Comparison of ENCODE assay signal across 19 cellular contexts in genomic region chr7:6178273-6179029, GRCh38.
DNase-seq lines count a peak whose midpoint lies in the region; ATAC-seq and TF ChIP-seq lines count a peak whose summit lies in the region.
"Had no signal": no experiment of that assay in that cellular context is flagged by ENCODE, and none has a peak within 500 bp of the region (broad histone marks: within the 10 kb centered on the region; RNA-seq: fewer than 3 reads in every experiment).

No MANE protein-coding gene starts in this region.

- peak overlapping the region; percentile 20 to 89 (median 74); a peak in 20 of 22 replicates for H3K27ac ChIP-seq in BLaER1 treated with 17β-estradiol and CSF1 and Interleukin-3, amounts not matched to agents 10 nM and 100 nM
- H3K27ac ChIP-seq in ascending aorta, result peak overlapping the region; percentile 81 to 87
- no peak overlapping the region for H3K27ac ChIP-seq in colonic mucosa
- H3K27ac ChIP-seq: VCaP had no signal

- H3K9me3 ChIP-seq in BLaER1 treated with 17β-estradiol and CSF1 and Interleukin-3, amounts not matched to agents 10 nM and 100 nM (replicated peaks in 1 of 11), result peaks cover 0 to 16% (median 0%) of the 10 kb centered on the region in 11 experiments; a peak in 2 of 22 replicates
- H3K9me3 ChIP-seq in ascending aorta (no peaks in the 10 kb centered on the region), colonic mucosa (no peaks in the 10 kb centered on the region)
- H3K9me3 ChIP-seq: upper lobe of left lung had no signal

- DNase-seq in ascending aorta (ENCODE audit: low spot score in 2 of 2) (peak in 1 of 2 donors; percentile 82), left cardiac atrium (peak; percentile 63), sciatic nerve (ENCODE audit: low spot score) (no peak), colonic mucosa (no peak), omental fat pad (ENCODE audit: low spot score) (no peak)
- DNase-seq in activated CD4-positive, alpha-beta T cell treated with anti-CD3 and anti-CD28 coated beads for 4 hours, result no peak
- DNase-seq: activated CD4-positive, alpha-beta memory T cell treated with anti-CD3 and anti-CD28 coated beads, Interleukin-2, amount 10 ng/mL, durations not matched to agents 7 days and 5 days; activated naive CD8-positive, alpha-beta T cell treated with anti-CD3 and anti-CD28 coated beads, Interleukin-2, amount 10 ng/mL, durations not matched to agents 7 days and 5 days; activated T-cell treated with anti-CD3 and anti-CD28 coated beads, Interleukin-2, amount 50 U/mL, for 4 hours; CD4-positive, CD25-positive, alpha-beta regulatory T cell; naive thymus-derived CD8-positive, alpha-beta T cell; NCI-H1436 treated with DMSO at 0.1 percent for 48 hours; NCI-H345; stimulated activated naive B cell treated with anti-CD40 and anti-IgM and Interleukin-4, amounts not matched to agents 10 μg/mL and 1 μg/mL and 100 μg/mL, for 72 hours; T-cell had no signal

- peaks cover 74 to 100% (median 94%) of the 10 kb centered on the region in 10 experiments for H3K4me1 ChIP-seq in BLaER1 treated with 17β-estradiol and CSF1 and Interleukin-3, amounts not matched to agents 10 nM and 100 nM
- H3K4me1 ChIP-seq in ascending aorta (peaks cover 14 to 64% of the 10 kb centered on the region in 2 donors), colonic mucosa (no peaks in the 10 kb centered on the region)

- H3K4me2 ChIP-seq in BLaER1 treated with 17β-estradiol and CSF1 and Interleukin-3, amounts not matched to agents 10 nM and 100 nM, result peak overlapping the region in 10 of 11 experiments; percentile 10 to 89 (median 32); a peak in 15 of 22 replicates

- intact Hi-C loops in ascending aorta (cut with DNase I) (loop anchor here (5.0 kb wide), 1 partner anchor 139 kb away; no protein-coding TSS in a partner anchor), left cardiac atrium (cut with DNase I) (no loop called here), sciatic nerve (cut with DNase I) (no loop called here), colonic mucosa (cut with DNase I) (no loop called here)

- H3K9ac ChIP-seq in BLaER1 treated with 17β-estradiol and CSF1 and Interleukin-3, amounts not matched to agents 10 nM and 100 nM, result peak overlapping the region in 6 of 11 experiments; percentile 1 to 36 (median 20); a peak in 6 of 22 replicates
- no peak overlapping the region for H3K9ac ChIP-seq in colonic mucosa (ENCODE audit: low read depth in 2 of 2, low read length in 2 of 2)

- peak; percentile 64 to 88 for ATAC-seq in left cardiac atrium
- peak; percentile 78 for ATAC-seq in sciatic nerve
- no peak for ATAC-seq in HG02642 (IDR thresholded peaks at IDR 0.05; ENCODE audit: poor library complexity, unreplicated experiment)
- no peak for ATAC-seq in omental fat pad (ENCODE audit: low FRiP score)
- ATAC-seq: activated T-cell treated with anti-CD3 and anti-CD28 coated beads, Interleukin-2, amount 50 U/mL, for 4 hours; naive thymus-derived CD8-positive, alpha-beta T cell; stimulated activated naive B cell treated with anti-CD40 and anti-IgM and Interleukin-4, amounts not matched to agents 10 μg/mL and 1 μg/mL and 100 μg/mL, for 72 hours; T-cell had no signal

- no peaks in the 10 kb centered on the region for H3K27me3 ChIP-seq in BLaER1 treated with 17β-estradiol and CSF1 and Interleukin-3, amounts not matched to agents 10 nM and 100 nM
- H3K27me3 ChIP-seq in ascending aorta (no peaks in the 10 kb centered on the region), colonic mucosa (no peaks in the 10 kb centered on the region)
- H3K27me3 ChIP-seq: upper lobe of left lung had no signal

- no peak overlapping the region for H3K4me3 ChIP-seq in BLaER1 treated with 17β-estradiol and CSF1 and Interleukin-3, amounts not matched to agents 10 nM and 100 nM
- peak overlapping the region in 1 of 2 donors; percentile 10 for H3K4me3 ChIP-seq in ascending aorta
- no peak overlapping the region for H3K4me3 ChIP-seq in colonic mucosa
- H3K4me3 ChIP-seq: upper lobe of left lung had no signal

- H3K36me3 ChIP-seq in BLaER1 treated with 17β-estradiol and CSF1 and Interleukin-3, amounts not matched to agents 10 nM and 100 nM, result peaks cover 10 to 23% (median 19%) of the 10 kb centered on the region in 11 experiments
- H3K36me3 ChIP-seq in ascending aorta (peaks cover 0 to 19% of the 10 kb centered on the region in 2 donors), colonic mucosa (no peaks in the 10 kb centered on the region)

- H4K20me1 ChIP-seq in BLaER1 treated with 17β-estradiol and CSF1 and Interleukin-3, amounts not matched to agents 10 nM and 100 nM, result no peaks in the 10 kb centered on the region

- TF ChIP-seq CTCF in ascending aorta (IDR thresholded peaks at IDR 0.05) (no peak), colonic mucosa (IDR thresholded peaks at IDR 0.05) (no peak), omental fat pad (IDR thresholded peaks at IDR 0.05) (no peak)

Comparison
In these comparisons a context has a peak if more than half of its experiments do, and no peak if none do; other contexts are left out.
1. H3K9ac ChIP-seq: peak in BLaER1 treated with 17β-estradiol and CSF1 and Interleukin-3, amounts not matched to agents 10 nM and 100 nM (6 of 11); none in colonic mucosa (0 of 2).
2. ATAC-seq: peak in left cardiac atrium (2 of 2) and sciatic nerve (single experiment); none in HG02642 (single experiment) and omental fat pad (single experiment).